Comparison of ENCODE assay signal across 7 cellular contexts in genomic region chr7:26369519-26370385, GRCh38.
DNase-seq lines count a peak whose midpoint lies in the region; ATAC-seq and TF ChIP-seq lines count a peak whose summit lies in the region.

No MANE protein-coding gene starts in this region.

- H3K4me1 ChIP-seq in HEK293 (ENCODE audit: control insufficient read depth, insufficient read depth, low read length) = peaks cover 12% of the 10 kb centered on the region

- H3K4me1 Mint-ChIP-seq in activated CD8-positive, alpha-beta T cell treated with anti-CD3 and anti-CD28 coated beads, Interleukin-2, amount 10 ng/mL, durations not matched to agents 7 days and 5 days (ENCODE audit: low read depth) = peaks cover 14% of the 10 kb centered on the region
- H3K4me1 Mint-ChIP-seq in glutamatergic neuron (ENCODE audit: low read depth, unreplicated experiment) = peaks cover 25% of the 10 kb centered on the region

- H3K9me3 ChIP-seq in HEK293 (ENCODE audit: control insufficient read depth, insufficient read depth, low read depth, low read length) = no peaks in the 10 kb centered on the region

- POLR2A ChIA-PET in HEK293 (lab: Yijun Ruan, JAX) = interaction anchor here (0.5 to 1.5 kb wide), 5 partner anchors 168 to 791 kb away, joined by 3 to 13 read pairs (median 6); partner anchors contain the start of gene CBX3
- POLR2A ChIA-PET in activated CD8-positive, alpha-beta T cell treated with anti-CD3 and anti-CD28 coated beads, Interleukin-2, amount 10 ng/mL, durations not matched to agents 7 days and 5 days (lab: Charles Lee) = interaction anchor here (0.9 to 1.9 kb wide), 2 partner anchors 170 to 218 kb away, joined by 3 to 6 read pairs; partner anchors contain the start of genes HNRNPA2B1 and NFE2L3

- H3K4me3 Mint-ChIP-seq in activated CD8-positive, alpha-beta T cell treated with anti-CD3 and anti-CD28 coated beads, Interleukin-2, amount 10 ng/mL, durations not matched to agents 7 days and 5 days = peak overlapping the region; percentile 29
- peak overlapping the region; percentile 36 for H3K4me3 Mint-ChIP-seq in glutamatergic neuron (ENCODE audit: unreplicated experiment)

- no peak overlapping the region for H3K27ac ChIP-seq in HEK293 (ENCODE audit: extremely low read depth, low read depth, low read length)

- TF ChIP-seq CTCF in HEK293 (tag by site-specific recombination; IDR thresholded peaks at IDR 0.05) (no peak), glutamatergic neuron (IDR thresholded peaks at IDR 0.05; ENCODE audit: partially characterized antibody, unreplicated experiment) (peak; percentile 85), retinal pigment epithelial cell (conservative IDR thresholded peaks at IDR 0.05; ENCODE audit: low read depth, low read length) (peak; percentile 75)

- H3K27ac Mint-ChIP-seq in activated CD8-positive, alpha-beta T cell treated with anti-CD3 and anti-CD28 coated beads, Interleukin-2, amount 10 ng/mL, durations not matched to agents 7 days and 5 days = no peak overlapping the region
- H3K27ac Mint-ChIP-seq in glutamatergic neuron (ENCODE audit: unreplicated experiment) = peak overlapping the region; percentile 60

- peaks cover 47% of the 10 kb centered on the region for H3K36me3 Mint-ChIP-seq in activated CD8-positive, alpha-beta T cell treated with anti-CD3 and anti-CD28 coated beads, Interleukin-2, amount 10 ng/mL, durations not matched to agents 7 days and 5 days (ENCODE audit: low read depth)
- no peaks in the 10 kb centered on the region for H3K36me3 Mint-ChIP-seq in glutamatergic neuron (ENCODE audit: unreplicated experiment)

- ATAC-seq in activated CD8-positive, alpha-beta T cell treated with anti-CD3 and anti-CD28 coated beads, Interleukin-2, amount 10 ng/mL, durations not matched to agents 7 days and 5 days = peak; percentile 72

- no peak overlapping the region for H3K4me3 ChIP-seq in HEK293 (ENCODE audit: low read depth, low read length)
- no peak overlapping the region for H3K4me3 ChIP-seq in retinal pigment epithelial cell (ENCODE audit: low read length)

- CTCF ChIA-PET in HEK293 (lab: Yijun Ruan, JAX) = interaction anchor here (0.5 to 2.9 kb wide), 60 partner anchors 8 to 864 kb away, joined by 3 to 110 read pairs (median 4); partner anchors contain the start of gene HOXA5
- CTCF ChIA-PET in activated CD8-positive, alpha-beta T cell treated with anti-CD3 and anti-CD28 coated beads, Interleukin-2, amount 10 ng/mL, durations not matched to agents 7 days and 5 days (lab: Charles Lee) = interaction anchor here (0.6 to 4.9 kb wide), 83 partner anchors 9 to 826 kb away, joined by 3 to 54 read pairs (median 4); partner anchors contain the start of genes CBX3, HNRNPA2B1 and NFE2L3

- H3K9me3 Mint-ChIP-seq in activated CD8-positive, alpha-beta T cell treated with anti-CD3 and anti-CD28 coated beads, Interleukin-2, amount 10 ng/mL, durations not matched to agents 7 days and 5 days (ENCODE audit: insufficient read depth) = no peaks in the 10 kb centered on the region
- H3K9me3 Mint-ChIP-seq in glutamatergic neuron (ENCODE audit: unreplicated experiment) = no peaks in the 10 kb centered on the region

- peak; percentile 38 for DNase-seq in DMS79 (lab: John Stamatoyannopoulos, UW)
- peak; percentile 48 for DNase-seq in NCI-H345 treated with DMSO at 0.1 percent for 48 hours (lab: John Stamatoyannopoulos, UW; ENCODE audit: unreplicated experiment)
- DNase-seq in activated CD8-positive, alpha-beta T cell treated with anti-CD3 and anti-CD28 coated beads, Interleukin-2, amount 10 ng/mL, durations not matched to agents 7 days and 5 days = peak; percentile 49
- DNase-seq in glutamatergic neuron = no peak
- DNase-seq in retinal pigment epithelial cell (ENCODE audit: low read depth) = no peak
- no peak for DNase-seq in activated effector memory CD4-positive, alpha-beta T cell treated with anti-CD3 and anti-CD28 coated beads, Interleukin-2, amount 50 U/mL, for 16 hours

- H3K27me3 Mint-ChIP-seq in activated CD8-positive, alpha-beta T cell treated with anti-CD3 and anti-CD28 coated beads, Interleukin-2, amount 10 ng/mL, durations not matched to agents 7 days and 5 days (ENCODE audit: low read depth) = peaks cover 2% of the 10 kb centered on the region
- no peaks in the 10 kb centered on the region for H3K27me3 Mint-ChIP-seq in glutamatergic neuron (ENCODE audit: unreplicated experiment)

- H3K36me3 ChIP-seq in HEK293 (ENCODE audit: control insufficient read depth in 2 of 2, insufficient read depth in 1 of 2, low read length in 2 of 2) = peaks cover 0 to 20% of the 10 kb centered on the region in 2 experiments; a peak in 1 of 3 replicates

TF ChIP-seq in HEK293, 187 proteins besides CTCF, POLR2A, EP300 and RAD21 (continues in another document):
- TF ChIP-seq KLF1 (tag by site-specific recombination; IDR thresholded peaks at IDR 0.05) (no peak), ZNF37A (tag by site-specific recombination; IDR thresholded peaks at IDR 0.05) (no peak), ZNF837 (tag by site-specific recombination; IDR thresholded peaks at IDR 0.05) (no peak), ZSCAN5A (tag by site-specific recombination; IDR thresholded peaks at IDR 0.05) (no peak), REPIN1 (tag by site-specific recombination; IDR thresholded peaks at IDR 0.05; ENCODE audit: low read depth) (no peak), ZNF555 (tag by site-specific recombination; conservative IDR thresholded peaks at IDR 0.05) (no peak), ZNF664 (tag by site-specific recombination; IDR thresholded peaks at IDR 0.05) (peak; percentile 38; the same call in 1 of the 2 replicates), ZNF138 (tag by site-specific recombination; IDR thresholded peaks at IDR 0.05; ENCODE audit: borderline replicate concordance) (no peak), ZNF654 (tag by site-specific recombination; IDR thresholded peaks at IDR 0.05; ENCODE audit: low read depth) (peak; percentile 62), ZNF426 (tag by site-specific recombination; IDR thresholded peaks at IDR 0.05) (no peak), FEZF1 (tag by site-specific recombination; IDR thresholded peaks at IDR 0.05) (no peak), MEIS1 (CRISPR knock-in tag; IDR thresholded peaks at IDR 0.05; ENCODE audit: borderline replicate concordance) (no peak), MYNN (tag by site-specific recombination; IDR thresholded peaks at IDR 0.05; ENCODE audit: borderline replicate concordance) (no peak), PBX3 (CRISPR knock-in tag; IDR thresholded peaks at IDR 0.05) (no peak), ZNF280C (tag by site-specific recombination; IDR thresholded peaks at IDR 0.05) (no peak), ZNF184 (tag by site-specific recombination; IDR thresholded peaks at IDR 0.05) (no peak), ZNF621 (tag by site-specific recombination; IDR thresholded peaks at IDR 0.05) (no peak), ZNF18 (tag by site-specific recombination; IDR thresholded peaks at IDR 0.05) (no peak), ZNF544 (tag by site-specific recombination; IDR thresholded peaks at IDR 0.05) (no peak)

Comparison
In these comparisons a context has a peak if more than half of its experiments do, and no peak if none do; other contexts are left out.
1. DNase-seq: peak in DMS79 (single experiment), NCI-H345 treated with DMSO at 0.1 percent for 48 hours (single experiment) and activated CD8-positive, alpha-beta T cell treated with anti-CD3 and anti-CD28 coated beads, Interleukin-2, amount 10 ng/mL, durations not matched to agents 7 days and 5 days (single experiment); none in glutamatergic neuron (single experiment), retinal pigment epithelial cell (single experiment) and activated effector memory CD4-positive, alpha-beta T cell treated with anti-CD3 and anti-CD28 coated beads, Interleukin-2, amount 50 U/mL, for 16 hours (single experiment).